ENCODE assay signal across 1 cellular context in genomic region chr13:33213024-33213795, GRCh38.
A peak's percentile ranks its signal among the peaks of the same experiment; 100 is the strongest.
TF ChIP-seq lines count a peak whose summit lies in the region.

No MANE protein-coding gene starts in this region.

TF ChIP-seq in GM23338, 12 proteins besides CTCF, POLR2A, EP300 and RAD21 (continued from another document):
- 0 out of 2 replicates have a peak, but pooled peaks have one; percentile 5 for TF ChIP-seq ZNF462 (CRISPR knock-in tag; IDR thresholded peaks at IDR 0.05)
- TF ChIP-seq NANOG (IDR thresholded peaks at IDR 0.05; ENCODE audit: borderline replicate concordance): no peak
- no peak for TF ChIP-seq REST (IDR thresholded peaks at IDR 0.05; ENCODE audit: unreplicated experiment)
- no peak for TF ChIP-seq CREB1 (CRISPR knock-in tag; IDR thresholded peaks at IDR 0.05; ENCODE audit: low read depth)
- no peak for TF ChIP-seq STAT1 (IDR thresholded peaks at IDR 0.05; ENCODE audit: unreplicated experiment)
TF ChIP-seq in GM23338: peak in this region for 1.
